ENCODE assay signal across 27 cellular contexts in genomic region chr13:50065712-50066111, GRCh38. TPM values are rescaled to one million over a fixed set of nuclear protein-coding genes. Genes with fewer than 3 reads are reported as not detected.
"Had no signal": no experiment of that assay in that cellular context is flagged by ENCODE, and none has a peak within 500 bp of the region (broad histone marks: within the 10 kb centered on the region; RNA-seq: fewer than 3 reads in every experiment).

No MANE protein-coding gene starts in this region.

- H3K4me3 ChIP-seq: body of pancreas, gastrocnemius medialis, heart left ventricle, smooth muscle cell, stomach, suprapubic skin, tibial nerve, uterus had no signal

- ATAC-seq: activated T-cell treated with anti-CD3 and anti-CD28 coated beads, Interleukin-2, amount 50 U/mL, for 72 hours; body of pancreas; esophagus mucosa; gastrocnemius medialis; heart left ventricle; left cardiac atrium; sciatic nerve; stimulated activated memory B cell treated with anti-CD40 and anti-IgM and Interleukin-4, amounts not matched to agents 10 μg/mL and 1 μg/mL and 100 μg/mL, for 72 hours had no signal

- DNase-seq: activated B cell treated with CpG ODN at 0.5 μM for 24 hours; activated CD4-positive, alpha-beta T cell treated with anti-CD3 and anti-CD28 coated beads for 4 hours; activated CD4-positive, alpha-beta T cell treated with anti-CD3 and anti-CD28 coated beads, Interleukin-2, amount 50 U/mL, for 48 hours; activated CD8-positive, alpha-beta memory T cell treated with anti-CD3 and anti-CD28 coated beads, Interleukin-2, amount 50 U/mL, for 48 hours; activated effector memory CD4-positive, alpha-beta T cell treated with anti-CD3 and anti-CD28 coated beads, Interleukin-2, amount 50 U/mL, for 16 hours; activated naive CD4-positive, alpha-beta T cell treated with anti-CD3 and anti-CD28 coated beads, Interleukin-2, amount 10 ng/mL, durations not matched to agents 7 days and 5 days; activated T-cell treated with anti-CD3 and anti-CD28 coated beads, Interleukin-2, amount 50 U/mL, for 72 hours; anterior cingulate cortex; body of pancreas; caudate nucleus; effector memory CD4-positive, alpha-beta T cell; gastrocnemius medialis; heart left ventricle; islet precursor cell; left cardiac atrium; occipital lobe; stimulated activated CD4-positive, alpha-beta T cell treated with anti-CD3 and anti-CD28 coated beads, Interleukin-15, amount 100 ng/mL, for 24 hours; stomach; T1000; uterus had no signal

- H3K36me3 ChIP-seq: uterus had no signal

- H3K27ac Mint-ChIP-seq: activated B cell treated with CpG ODN at 0.5 μM for 24 hours; activated naive CD4-positive, alpha-beta T cell treated with anti-CD3 and anti-CD28 coated beads, Interleukin-2, amount 10 ng/mL, durations not matched to agents 7 days and 5 days; activated T-cell treated with anti-CD3 and anti-CD28 coated beads, Interleukin-2, amount 50 U/mL, for 72 hours; stimulated activated memory B cell treated with anti-CD40 and anti-IgM and Interleukin-4, amounts not matched to agents 10 μg/mL and 1 μg/mL and 100 μg/mL, for 72 hours had no signal

- H3K4me3 Mint-ChIP-seq: activated B cell treated with CpG ODN at 0.5 μM for 24 hours; activated naive CD4-positive, alpha-beta T cell treated with anti-CD3 and anti-CD28 coated beads, Interleukin-2, amount 10 ng/mL, durations not matched to agents 7 days and 5 days; activated T-cell treated with anti-CD3 and anti-CD28 coated beads, Interleukin-2, amount 50 U/mL, for 72 hours; stimulated activated memory B cell treated with anti-CD40 and anti-IgM and Interleukin-4, amounts not matched to agents 10 μg/mL and 1 μg/mL and 100 μg/mL, for 72 hours had no signal

- H3K9me3 ChIP-seq: body of pancreas, gastrocnemius medialis, heart left ventricle, stomach, suprapubic skin, tibial nerve, uterus had no signal

- H3K4me1 Mint-ChIP-seq: stimulated activated memory B cell treated with anti-CD40 and anti-IgM and Interleukin-4, amounts not matched to agents 10 μg/mL and 1 μg/mL and 100 μg/mL, for 72 hours had no signal

- H3K9me3 Mint-ChIP-seq: activated B cell treated with CpG ODN at 0.5 μM for 24 hours; activated naive CD4-positive, alpha-beta T cell treated with anti-CD3 and anti-CD28 coated beads, Interleukin-2, amount 10 ng/mL, durations not matched to agents 7 days and 5 days; activated T-cell treated with anti-CD3 and anti-CD28 coated beads, Interleukin-2, amount 50 U/mL, for 72 hours; stimulated activated memory B cell treated with anti-CD40 and anti-IgM and Interleukin-4, amounts not matched to agents 10 μg/mL and 1 μg/mL and 100 μg/mL, for 72 hours had no signal

- H3K27ac ChIP-seq: body of pancreas, gastrocnemius medialis, heart left ventricle, stomach, suprapubic skin, uterus had no signal

- H3K4me2 ChIP-seq: smooth muscle cell had no signal

- H3K4me1 ChIP-seq: body of pancreas, gastrocnemius medialis, uterus had no signal

- H3K27me3 ChIP-seq: body of pancreas, gastrocnemius medialis, heart left ventricle, stomach, suprapubic skin, tibial nerve, uterus had no signal

- H3K27me3 Mint-ChIP-seq: activated B cell treated with CpG ODN at 0.5 μM for 24 hours; activated naive CD4-positive, alpha-beta T cell treated with anti-CD3 and anti-CD28 coated beads, Interleukin-2, amount 10 ng/mL, durations not matched to agents 7 days and 5 days; stimulated activated memory B cell treated with anti-CD40 and anti-IgM and Interleukin-4, amounts not matched to agents 10 μg/mL and 1 μg/mL and 100 μg/mL, for 72 hours had no signal

RNA-seq across cellular contexts. Expression of gene KCNRG, which starts 50.5 kb away (rescaled TPM):
- total RNA-seq: T-helper 1 cell treated with Interleukin-12 subunit alpha and Interleukin-12 subunit beta and Interleukin-4 antibody, amounts not matched to agents 30 ng/mL and 1 ng/mL, for 36 hours had no signal
